ENCODE assay signal across 25 cellular contexts in genomic region chr18:9466127-9466526, GRCh38. TPM values are rescaled to one million over a fixed set of nuclear protein-coding genes. Genes with fewer than 3 reads are reported as not detected.
DNase-seq lines count a peak whose midpoint lies in the region; ATAC-seq, FAIRE-seq and TF ChIP-seq lines count a peak whose summit lies in the region.
"Had no signal": no experiment of that assay in that cellular context is flagged by ENCODE, and none has a peak within 500 bp of the region (broad histone marks: within the 10 kb centered on the region; RNA-seq: fewer than 3 reads in every experiment).

No MANE protein-coding gene starts in this region.

- H3K9me3 Mint-ChIP-seq in astrocyte (ENCODE audit: unreplicated experiment): peaks cover 16% of the 10 kb centered on the region
- H3K9me3 Mint-ChIP-seq in activated naive CD8-positive, alpha-beta T cell treated with anti-CD3 and anti-CD28 coated beads for 36 hours: peaks cover 20% of the 10 kb centered on the region

- no peak overlapping the region for H2AFZ ChIP-seq in astrocyte (ENCODE audit: low read depth, low read length)

- H4K20me1 ChIP-seq in astrocyte (ENCODE audit: insufficient read depth, low read length): no peaks in the 10 kb centered on the region
- H4K20me1 ChIP-seq: BLaER1 had no signal

- no peak for DNase-seq in astrocyte (ENCODE audit: low read depth)
- DNase-seq in activated naive CD8-positive, alpha-beta T cell treated with anti-CD3 and anti-CD28 coated beads for 36 hours: no peak
- DNase-seq in ACHN: no peak
- DNase-seq: 8988T; BE2C; C1 segment of cervical spinal cord; CD4-positive, alpha-beta memory T cell; CD4-positive, CD25-positive, alpha-beta regulatory T cell; CD8-positive, alpha-beta memory T cell; COR-L47; DMS 273 treated with DMSO at 0.1 percent for 48 hours; DMS153; DMS53; DMS79; DND-41; EL; GDM1 had no signal

- no peak overlapping the region for H3K4me3 ChIP-seq in HEK293 (ENCODE audit: low read depth, low read length)
- no peak overlapping the region for H3K4me3 ChIP-seq in astrocyte (ENCODE audit: insufficient read depth, low read depth, low read length)
- H3K4me3 ChIP-seq: BLaER1, GM12878 had no signal

- H3K27me3 Mint-ChIP-seq in astrocyte (ENCODE audit: low read depth, unreplicated experiment): no peaks in the 10 kb centered on the region
- no peaks in the 10 kb centered on the region for H3K27me3 Mint-ChIP-seq in activated naive CD8-positive, alpha-beta T cell treated with anti-CD3 and anti-CD28 coated beads for 36 hours

- H3K36me3 ChIP-seq in HEK293 (ENCODE audit: control insufficient read depth in 2 of 2, insufficient read depth in 1 of 2, low read length in 2 of 2): no peaks in the 10 kb centered on the region
- H3K36me3 ChIP-seq in astrocyte (ENCODE audit: insufficient read depth, low read length): no peaks in the 10 kb centered on the region
- H3K36me3 ChIP-seq: BE2C, BLaER1 had no signal

- H3K27ac ChIP-seq in HEK293 (ENCODE audit: extremely low read depth, low read depth, low read length) (no peak overlapping the region), astrocyte (ENCODE audit: low read depth, low read length) (no peak overlapping the region)
- H3K27ac ChIP-seq: BLaER1 had no signal

- H3K79me2 ChIP-seq in astrocyte (ENCODE audit: insufficient read depth, low read length): no peaks in the 10 kb centered on the region

- no peak overlapping the region for H3K27ac Mint-ChIP-seq in astrocyte (ENCODE audit: unreplicated experiment)
- no peak overlapping the region for H3K27ac Mint-ChIP-seq in activated naive CD8-positive, alpha-beta T cell treated with anti-CD3 and anti-CD28 coated beads for 36 hours
- H3K27ac Mint-ChIP-seq: CD4-positive, alpha-beta memory T cell; CD4-positive, CD25-positive, alpha-beta regulatory T cell; CD8-positive, alpha-beta memory T cell had no signal

- H3K4me3 Mint-ChIP-seq in astrocyte (ENCODE audit: unreplicated experiment): no peak overlapping the region
- H3K4me3 Mint-ChIP-seq in activated naive CD8-positive, alpha-beta T cell treated with anti-CD3 and anti-CD28 coated beads for 36 hours: no peak overlapping the region
- H3K4me3 Mint-ChIP-seq: CD14-positive monocyte; CD4-positive, alpha-beta memory T cell; CD4-positive, CD25-positive, alpha-beta regulatory T cell; CD8-positive, alpha-beta memory T cell had no signal

- H3K36me3 Mint-ChIP-seq in astrocyte (ENCODE audit: low read depth, unreplicated experiment): no peaks in the 10 kb centered on the region
- H3K36me3 Mint-ChIP-seq in activated naive CD8-positive, alpha-beta T cell treated with anti-CD3 and anti-CD28 coated beads for 36 hours: peaks cover 4% of the 10 kb centered on the region
- H3K36me3 Mint-ChIP-seq: CD14-positive monocyte; CD4-positive, CD25-positive, alpha-beta regulatory T cell had no signal

- H3K4me1 Mint-ChIP-seq in astrocyte (ENCODE audit: low read depth, unreplicated experiment): no peaks in the 10 kb centered on the region
- peaks cover 4% of the 10 kb centered on the region for H3K4me1 Mint-ChIP-seq in activated naive CD8-positive, alpha-beta T cell treated with anti-CD3 and anti-CD28 coated beads for 36 hours
- H3K4me1 Mint-ChIP-seq: CD4-positive, alpha-beta memory T cell; CD4-positive, CD25-positive, alpha-beta regulatory T cell; CD8-positive, alpha-beta memory T cell had no signal

- TF ChIP-seq CTCF in HEK293 (tag by site-specific recombination; IDR thresholded peaks at IDR 0.05): no peak
- TF ChIP-seq CTCF in astrocyte (IDR thresholded peaks at IDR 0.05; ENCODE audit: insufficient read depth, low read depth, low read length): no peak

- H3K9ac ChIP-seq in astrocyte (ENCODE audit: low read length): no peak overlapping the region
- H3K9ac ChIP-seq: BLaER1 had no signal

- H3K27me3 ChIP-seq in astrocyte (ENCODE audit: insufficient read depth, low read length): no peaks in the 10 kb centered on the region
- H3K27me3 ChIP-seq: BE2C, BLaER1 had no signal

- CTCF ChIA-PET in HEK293 (lab: Yijun Ruan, JAX): no interaction called here

- H3K9me3 ChIP-seq in HEK293 (ENCODE audit: control insufficient read depth, insufficient read depth, low read depth, low read length) (no peaks in the 10 kb centered on the region), astrocyte (ENCODE audit: insufficient read depth, low read depth, low read length) (no peaks in the 10 kb centered on the region)
- H3K9me3 ChIP-seq: BE2C had no signal

- FAIRE-seq in astrocyte (lab: Jason Lieb, UNC): peak; percentile 17
- FAIRE-seq: A204.1, GM12878, GM12892, GM18507 had no signal

- ATAC-seq in HG02884 (IDR thresholded peaks at IDR 0.05; ENCODE audit: unreplicated experiment): no peak
- ATAC-seq: GM12878 had no signal

- POLR2A ChIA-PET in HEK293 (lab: Yijun Ruan, JAX): no interaction called here

- in situ Hi-C loops in ACHN (cut with HindIII; ENCODE audit: low pct_ligation_motif_present, low pct_unique_long_range_greater_than_20kb, low sequenced_read_pairs): no loop called here

- no peaks in the 10 kb centered on the region for H3K4me1 ChIP-seq in HEK293 (ENCODE audit: control insufficient read depth, insufficient read depth, low read length)
- no peaks in the 10 kb centered on the region for H3K4me1 ChIP-seq in astrocyte (ENCODE audit: insufficient read depth, low read length)
- H3K4me1 ChIP-seq: BE2C, BLaER1 had no signal

- H3K4me2 ChIP-seq in astrocyte (ENCODE audit: low read length): no peak overlapping the region
- H3K4me2 ChIP-seq: BLaER1 had no signal

TF ChIP-seq in HEK293, 187 proteins besides CTCF, POLR2A, EP300 and RAD21:
- TF ChIP-seq ZNF280D (tag by site-specific recombination; IDR thresholded peaks at IDR 0.05): peak; percentile 75; the same call in 1 of the 2 replicates
- peak; percentile 91 for TF ChIP-seq SETDB1 (IDR thresholded peaks at IDR 0.05; ENCODE audit: insufficient read length, low read length)
- no peak for TF ChIP-seq ZNF433 (tag by site-specific recombination; IDR thresholded peaks at IDR 0.05; ENCODE audit: low read depth)

RNA-seq across cellular contexts. Expression of gene RALBP1, which starts 9.2 kb away (rescaled TPM):
- 57.5 and 57.7 TPM in 2 replicates for total RNA-seq in astrocyte
- total RNA-seq in activated naive CD8-positive, alpha-beta T cell treated with anti-CD3 and anti-CD28 coated beads for 36 hours: 10 to 100 TPM; 46.9 to 47.1 TPM
